8 cellular contexts compared by ENCODE assay signal in the genomic region with DNA sequence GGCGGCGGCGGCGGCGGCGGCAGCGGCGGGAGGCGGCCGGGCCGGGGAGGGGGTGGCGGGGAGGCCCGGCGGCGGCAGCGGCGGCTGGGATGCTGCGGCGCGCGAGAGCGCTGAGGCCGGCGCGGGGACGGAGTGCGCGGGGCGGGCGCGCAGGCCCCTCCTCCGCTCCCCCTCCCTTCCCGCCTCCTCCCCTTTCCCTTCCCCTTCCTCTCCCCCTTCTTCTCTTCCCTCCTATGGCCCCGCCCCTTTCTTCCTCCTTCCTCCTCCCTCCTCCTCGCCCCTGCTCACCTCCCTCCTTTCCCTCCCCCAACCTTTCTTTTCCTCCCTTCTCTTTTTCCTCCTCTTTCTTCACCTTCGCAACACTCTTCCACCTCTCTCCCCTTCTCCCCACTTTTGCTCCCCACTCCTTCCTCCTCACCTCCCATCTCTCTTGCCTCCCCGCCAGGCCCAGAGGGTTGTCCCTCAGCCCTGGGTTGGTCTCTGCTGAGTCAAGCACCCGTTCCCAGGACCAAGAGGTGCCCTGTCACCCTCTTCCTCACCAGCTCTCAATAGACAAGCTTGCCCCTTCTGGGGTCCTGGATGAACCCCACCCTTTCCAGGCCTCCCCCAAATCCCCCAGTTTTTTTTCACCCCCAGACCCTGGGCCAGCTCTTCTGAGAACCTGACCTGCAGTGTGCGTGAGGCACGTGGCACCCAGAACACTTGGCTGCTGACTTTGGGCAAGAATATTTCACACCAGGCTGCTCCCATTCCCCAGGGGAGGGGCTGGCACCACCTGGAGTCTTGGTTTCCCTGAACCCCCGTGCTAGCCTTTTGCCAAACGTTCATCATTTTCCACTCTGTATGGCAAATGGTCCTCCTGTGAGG. TPM values are rescaled to one million over a fixed set of nuclear protein-coding genes. Genes with fewer than 3 reads are reported as not detected.
DNase-seq lines count a peak whose midpoint lies in the region; ATAC-seq and TF ChIP-seq lines count a peak whose summit lies in the region.

A gene with protein sequence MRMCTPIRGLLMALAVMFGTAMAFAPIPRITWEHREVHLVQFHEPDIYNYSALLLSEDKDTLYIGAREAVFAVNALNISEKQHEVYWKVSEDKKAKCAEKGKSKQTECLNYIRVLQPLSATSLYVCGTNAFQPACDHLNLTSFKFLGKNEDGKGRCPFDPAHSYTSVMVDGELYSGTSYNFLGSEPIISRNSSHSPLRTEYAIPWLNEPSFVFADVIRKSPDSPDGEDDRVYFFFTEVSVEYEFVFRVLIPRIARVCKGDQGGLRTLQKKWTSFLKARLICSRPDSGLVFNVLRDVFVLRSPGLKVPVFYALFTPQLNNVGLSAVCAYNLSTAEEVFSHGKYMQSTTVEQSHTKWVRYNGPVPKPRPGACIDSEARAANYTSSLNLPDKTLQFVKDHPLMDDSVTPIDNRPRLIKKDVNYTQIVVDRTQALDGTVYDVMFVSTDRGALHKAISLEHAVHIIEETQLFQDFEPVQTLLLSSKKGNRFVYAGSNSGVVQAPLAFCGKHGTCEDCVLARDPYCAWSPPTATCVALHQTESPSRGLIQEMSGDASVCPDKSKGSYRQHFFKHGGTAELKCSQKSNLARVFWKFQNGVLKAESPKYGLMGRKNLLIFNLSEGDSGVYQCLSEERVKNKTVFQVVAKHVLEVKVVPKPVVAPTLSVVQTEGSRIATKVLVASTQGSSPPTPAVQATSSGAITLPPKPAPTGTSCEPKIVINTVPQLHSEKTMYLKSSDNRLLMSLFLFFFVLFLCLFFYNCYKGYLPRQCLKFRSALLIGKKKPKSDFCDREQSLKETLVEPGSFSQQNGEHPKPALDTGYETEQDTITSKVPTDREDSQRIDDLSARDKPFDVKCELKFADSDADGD (minus strand): TSS at position 136 of the 867 bp plus-strand sequence. CDS start 92,657 bp downstream, outside the sequence.

- H3K9me2 ChIP-seq in HCT116 (ENCODE audit: insufficient read depth) = no peaks in the 10 kb centered on the region

- peaks cover 33% of the 10 kb centered on the region for H3K79me2 ChIP-seq in HCT116 (ENCODE audit: insufficient read depth, low read length)

- H3K9ac ChIP-seq in HCT116 (ENCODE audit: low read length) = peak within 1 kb of the TSS; percentile 71

- H4K20me1 ChIP-seq in HCT116 (ENCODE audit: insufficient read depth) = no peaks in the 10 kb centered on the region

- RAD21 ChIA-PET in HCT116 (lab: Charles Lee; ENCODE audit: low non-redundant PET in 1 of 2, low total read pairs in 2 of 2, uncharacterized antibody in 2 of 2, unreplicated experiment in 2 of 2) = no interaction called here

- no peaks in the 10 kb centered on the region for H3K9me3 ChIP-seq in HCT116 (ENCODE audit: control insufficient read depth in 1 of 2, insufficient read depth in 1 of 2, low read depth in 1 of 2, low read length in 2 of 2)
- H3K9me3 ChIP-seq in lower lobe of right lung = no peaks in the 10 kb centered on the region

- no peak for TF ChIP-seq CTCF in HCT116 (IDR thresholded peaks at IDR 0.05 in 2 of 3, conservative IDR thresholded peaks at IDR 0.05 in 1 of 3; ENCODE audit: borderline replicate concordance in 1 of 3, insufficient read depth in 1 of 3, low read depth in 2 of 3, low read length in 2 of 3)
- no peak for TF ChIP-seq CTCF in WI38 (IDR thresholded peaks at IDR 0.05; ENCODE audit: low read depth, low read length)
- TF ChIP-seq CTCF in lower lobe of right lung (IDR thresholded peaks at IDR 0.05) = no peak

- CTCF ChIA-PET in HCT116 (lab: Charles Lee) = no interaction called here

- no TSS peak for BruUV-seq in HCT116 (replicated peaks; lab: Mats Ljungman, UMichigan)

- H3K4me3 ChIP-seq in HCT116 (replicated peaks in 1 of 2; ENCODE audit: low read depth in 1 of 2, low read length in 2 of 2) (peak within 1 kb of the TSS; percentile 68 to 73), WI38 (ENCODE audit: low read depth, low read length) (peak within 1 kb of the TSS; percentile 27; the same call in 1 of the 2 replicates), lower lobe of right lung (peak within 1 kb of the TSS; percentile 65)

- H2AFZ ChIP-seq in HCT116 (ENCODE audit: low read depth, low read length, poor library complexity, severe bottlenecking) = peak within 1 kb of the TSS; percentile 71

- no peaks in the 10 kb centered on the region for H3K36me3 ChIP-seq in HCT116 (ENCODE audit: control insufficient read depth in 1 of 2, insufficient read depth in 2 of 2, low read length in 2 of 2)
- H3K36me3 ChIP-seq in lower lobe of right lung = no peaks in the 10 kb centered on the region

- DNase-seq in ELF-1 (ENCODE audit: low read depth, low spot score) = peak; percentile 44
- peak; percentile 53 for DNase-seq in HCT116 (ENCODE audit: low read depth, low spot score)
- peak; percentile 29 for DNase-seq in NCI-H2107 (lab: John Stamatoyannopoulos, UW)
- peak; percentile 42 for DNase-seq in effector CD4-positive, alpha-beta T cell
- peak; percentile 82 for DNase-seq in lower lobe of right lung
- DNase-seq in stimulated activated CD8-positive, alpha-beta memory T cell treated with anti-CD3 and anti-CD28 coated beads, Interleukin-15, amount 100 ng/mL, for 48 hours (ENCODE audit: low read depth in 2 of 2) = peak; percentile 51 to 53
- no peak for DNase-seq in HCEC 1CT

- H3K4me2 ChIP-seq in HCT116 (ENCODE audit: low read length) = peak within 1 kb of the TSS; percentile 90

- intact Hi-C loops in HCT116 (cut with micrococcal nuclease) (loop anchor here (5.0 kb wide), 1 partner anchor 66 kb away; no protein-coding TSS in a partner anchor), lower lobe of right lung (cut with DNase I) (no loop called here)

- peak within 1 kb of the TSS; percentile 61; the same call in 1 of the 2 replicates for H3K27ac ChIP-seq in HCT116 (ENCODE audit: low read depth, low read length)
- peak within 1 kb of the TSS; percentile 73 for H3K27ac ChIP-seq in lower lobe of right lung

- ATAC-seq in HCT116 (peak; percentile 91), lower lobe of right lung (peak; percentile 81)

- no peak for TF ChIP-seq POLR2A in HCT116 (IDR thresholded peaks at IDR 0.05; ENCODE audit: borderline replicate concordance, extremely low read depth, insufficient read depth, insufficient read length)

- POLR2A ChIA-PET in HCT116 (lab: Charles Lee) = no interaction called here

- H3K4me1 ChIP-seq in HCT116 (ENCODE audit: control insufficient read depth in 1 of 2, insufficient read depth in 2 of 2, low read length in 2 of 2) (peaks cover 12 to 15% of the 10 kb centered on the region in 2 experiments), lower lobe of right lung (peaks cover 34% of the 10 kb centered on the region)

- TF ChIP-seq RAD21 in HCT116 (IDR thresholded peaks at IDR 0.05; ENCODE audit: low read depth) = no peak

- H3K27me3 ChIP-seq in HCT116 (ENCODE audit: insufficient read depth, low read length) (no peaks in the 10 kb centered on the region; the same call in 1 of the 2 replicates), lower lobe of right lung (ENCODE audit: low read depth) (no peaks in the 10 kb centered on the region)

TF ChIP-seq in HCT116, 20 proteins besides CTCF, POLR2A, EP300 and RAD21:
- TF ChIP-seq POLR2AphosphoS5 (IDR thresholded peaks at IDR 0.05; ENCODE audit: low read depth, low read length) (peak; percentile 44; the same call in 1 of the 2 replicates), ZNF274 (IDR thresholded peaks at IDR 0.05; ENCODE audit: low read depth, low read length) (no peak), ZFX (IDR thresholded peaks at IDR 0.05) (0 out of 2 replicates have a peak, but pooled peaks have one; percentile 5), SIN3A (IDR thresholded peaks at IDR 0.05; ENCODE audit: low read depth) (no peak), EZH2 (IDR thresholded peaks at IDR 0.05) (no peak), EZH2phosphoT487 (IDR thresholded peaks at IDR 0.05; ENCODE audit: borderline replicate concordance) (no peak), JUND (IDR thresholded peaks at IDR 0.05) (no peak), YY1 (IDR thresholded peaks at IDR 0.05; ENCODE audit: extremely low read depth, insufficient replicate concordance, low read depth, low read length) (peak; percentile 8), REST (IDR thresholded peaks at IDR 0.05; ENCODE audit: low read depth) (no peak)

RNA-seq across cellular contexts. Expression of the gene that starts here (rescaled TPM):
- total RNA-seq in HCT116 (2021; ENCODE audit: unreplicated experiment) (32.0 TPM), lower lobe of right lung (49.9 TPM)
- 13.8 and 14.3 TPM in 2 replicates for polyA plus RNA-seq in HCT116 (2012)
